ENCODE assay signal across 24 cellular contexts in the genomic region with DNA sequence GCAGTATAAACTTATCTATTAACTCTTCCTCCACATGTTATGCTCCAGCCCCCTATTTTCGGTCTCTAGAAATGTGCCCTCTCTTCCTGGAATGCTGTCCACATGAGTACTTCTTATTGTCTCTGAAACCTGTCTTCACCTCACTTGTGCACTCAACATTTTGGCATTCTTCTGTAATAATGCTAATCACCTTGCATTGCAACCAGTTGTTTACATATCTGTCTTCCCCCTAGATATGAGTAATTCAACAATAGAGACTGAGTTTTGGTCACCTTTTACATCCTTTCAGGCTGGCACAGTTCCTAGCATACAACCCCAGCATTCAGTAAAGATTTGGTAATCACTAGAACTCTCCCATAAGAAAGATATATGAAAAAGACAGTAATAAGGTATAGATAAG. TPM values are rescaled to one million over a fixed set of nuclear protein-coding genes. Genes with fewer than 3 reads are reported as not detected.
A peak's percentile ranks its signal among the peaks of the same experiment; 100 is the strongest.
DNase-seq lines count a peak whose midpoint lies in the region; ATAC-seq, FAIRE-seq and TF ChIP-seq lines count a peak whose summit lies in the region.
"Had no signal": no experiment of that assay in that cellular context is flagged by ENCODE, and none has a peak within 500 bp of the region (broad histone marks: within the 10 kb centered on the region; RNA-seq: fewer than 3 reads in every experiment).

No MANE protein-coding gene starts in this region.

- CTCF ChIA-PET in MCF 10A (lab: Yijun Ruan, JAX), result interaction anchor here (0.6 to 1.3 kb wide), 3 partner anchors 11 to 191 kb away, joined by 3 to 4 read pairs (median 3); no protein-coding TSS in a partner anchor

- H3K9me3 Mint-ChIP-seq in MCF 10A (ENCODE audit: unreplicated experiment), result no peaks in the 10 kb centered on the region
- H3K9me3 Mint-ChIP-seq: CD4-positive, alpha-beta memory T cell; GM23338 had no signal

- no peaks in the 10 kb centered on the region for H3K36me3 ChIP-seq in breast epithelium
- no peaks in the 10 kb centered on the region for H3K36me3 ChIP-seq in bronchial epithelial cell (ENCODE audit: control insufficient read depth, insufficient read depth, low read length)
- H3K36me3 ChIP-seq: BLaER1 treated with 17β-estradiol and CSF1 and Interleukin-3, amounts not matched to agents 10 nM and 100 nM had no signal

- H3K4me3 ChIP-seq in breast epithelium, result no peak overlapping the region
- H3K4me3 ChIP-seq in bronchial epithelial cell (ENCODE audit: low read depth, low read length), result no peak overlapping the region
- no peak overlapping the region for H3K4me3 ChIP-seq in right cardiac atrium (ENCODE audit: low read length)
- H3K4me3 ChIP-seq: BLaER1 treated with 17β-estradiol and CSF1 and Interleukin-3, amounts not matched to agents 10 nM and 100 nM; GM23338 had no signal

- ATAC-seq in right cardiac atrium (no peak), GM18873 (IDR thresholded peaks at IDR 0.05; ENCODE audit: low FRiP score, unreplicated experiment) (no peak)
- ATAC-seq: GM23338, HCT116 had no signal

- intact Hi-C loops in MCF 10A (cut with micrococcal nuclease) (no loop called here), breast epithelium (cut with DNase I; ENCODE audit: low total_unique reads) (loop anchor here (10.0 kb wide), 1 partner anchor 669 kb away; no protein-coding TSS in a partner anchor), right cardiac atrium (cut with DNase I) (no loop called here)

- H3K27me3 ChIP-seq in breast epithelium (no peaks in the 10 kb centered on the region), bronchial epithelial cell (ENCODE audit: control insufficient read depth, insufficient read depth, low read length) (no peaks in the 10 kb centered on the region), right cardiac atrium (ENCODE audit: control insufficient read depth, insufficient read depth) (no peaks in the 10 kb centered on the region)
- H3K27me3 ChIP-seq: BLaER1 treated with 17β-estradiol and CSF1 and Interleukin-3, amounts not matched to agents 10 nM and 100 nM had no signal

- H3K27me3 Mint-ChIP-seq in MCF 10A (ENCODE audit: insufficient read depth, unreplicated experiment), result no peaks in the 10 kb centered on the region
- H3K27me3 Mint-ChIP-seq: IgD-negative memory B cell had no signal

- H3K9me3 ChIP-seq in breast epithelium (no peaks in the 10 kb centered on the region), right cardiac atrium (ENCODE audit: control insufficient read depth, low read length) (no peaks in the 10 kb centered on the region)
- H3K9me3 ChIP-seq: BLaER1 treated with 17β-estradiol and CSF1 and Interleukin-3, amounts not matched to agents 10 nM and 100 nM had no signal

- H3K4me3 Mint-ChIP-seq in MCF 10A (ENCODE audit: unreplicated experiment), result no peak overlapping the region
- H3K4me3 Mint-ChIP-seq: CD4-positive, alpha-beta memory T cell; GM23338; IgD-negative memory B cell had no signal

- H3K27ac Mint-ChIP-seq in MCF 10A (ENCODE audit: low read depth, unreplicated experiment), result no peak overlapping the region
- H3K27ac Mint-ChIP-seq: CD4-positive, alpha-beta memory T cell; GM23338; IgD-negative memory B cell had no signal

- peaks cover 6% of the 10 kb centered on the region for H3K4me1 Mint-ChIP-seq in MCF 10A (ENCODE audit: insufficient read depth, unreplicated experiment)
- H3K4me1 Mint-ChIP-seq: CD4-positive, alpha-beta memory T cell had no signal

- no peak for TF ChIP-seq POLR2A in breast epithelium (IDR thresholded peaks at IDR 0.05)

- H3K27ac ChIP-seq in breast epithelium (no peak overlapping the region), right cardiac atrium (ENCODE audit: low read length) (no peak overlapping the region), substantia nigra (ENCODE audit: low read depth, low read length, poor library complexity, severe bottlenecking) (no peak overlapping the region)
- H3K27ac ChIP-seq: 22Rv1; BLaER1 treated with 17β-estradiol and CSF1 and Interleukin-3, amounts not matched to agents 10 nM and 100 nM had no signal

- POLR2A ChIA-PET in MCF 10A (lab: Yijun Ruan, JAX), result no interaction called here

- DNase-seq in MCF 10A (ENCODE audit: unreplicated experiment) (peak; percentile 50), breast epithelium (ENCODE audit: low spot score in 2 of 2) (no peak), bronchial epithelial cell (ENCODE audit: low read depth) (peak; percentile 86), lung microvascular endothelial cell (ENCODE audit: low read depth in 2 of 2) (peak; percentile 26 to 32), right cardiac atrium (no peak), substantia nigra (lab: John Stamatoyannopoulos, UW) (no peak), NCI-H748 (lab: John Stamatoyannopoulos, UW; ENCODE audit: unreplicated experiment) (no peak)
- DNase-seq: CD4-positive, alpha-beta memory T cell; DND-41; Karpas-422; NCI-H1092; NCI-H1436 treated with DMSO at 0.1 percent for 48 hours; NCI-H2029; NCI-H226; NCI-H510A treated with DMSO at 0.1 percent for 48 hours; NCI-H82; Right ventricle myocardium superior had no signal

- H3K36me3 Mint-ChIP-seq in MCF 10A (ENCODE audit: insufficient read depth, unreplicated experiment), result no peaks in the 10 kb centered on the region
- H3K36me3 Mint-ChIP-seq: CD4-positive, alpha-beta memory T cell had no signal

- WGBS in right cardiac atrium, result 82% methylated on average over 1 of the region's 1 CpG

- TF ChIP-seq CTCF in MCF 10A (IDR thresholded peaks at IDR 0.05; ENCODE audit: unreplicated experiment), result no peak
- no peak for TF ChIP-seq CTCF in breast epithelium (IDR thresholded peaks at IDR 0.05)
- no peak for TF ChIP-seq CTCF in bronchial epithelial cell (IDR thresholded peaks at IDR 0.05; ENCODE audit: insufficient read depth, low read length, severe bottlenecking)

- no peaks in the 10 kb centered on the region for H3K4me1 ChIP-seq in breast epithelium
- peaks cover 2% of the 10 kb centered on the region for H3K4me1 ChIP-seq in right cardiac atrium (ENCODE audit: control insufficient read depth, insufficient read depth, low read length)

- BruUV-seq in MCF 10A (replicated peaks; lab: Mats Ljungman, UMichigan), result no TSS peak

- no peak for FAIRE-seq in bronchial epithelial cell (lab: Jason Lieb, UNC)
- FAIRE-seq: GM12891 had no signal

RNA-seq across cellular contexts. Expression of a gene that starts 17.2 kb away (rescaled TPM):
- total RNA-seq in MCF 10A (2022) (10.4 and 19.4 TPM in 2 replicates), breast epithelium (100 to 1,000 TPM in 1 of 3 donors, 10 to 100 TPM in 2; 38.7 to 430 (median 42.0) TPM), bronchial epithelial cell (7.0 and 8.2 TPM in 2 replicates), lung microvascular endothelial cell (5.2 and 14.4 TPM in 2 replicates), right cardiac atrium (100 to 1,000 TPM; 123 to 187 (median 152) TPM)
- 20.3 TPM for polyA plus RNA-seq in right cardiac atrium
- total RNA-seq: CD4-positive, alpha-beta memory T cell had no signal

Comparison
In these comparisons a context has a peak if more than half of its experiments do, and no peak if none do; other contexts are left out.
1. DNase-seq: peak in MCF 10A (single experiment), bronchial epithelial cell (single experiment) and lung microvascular endothelial cell (2 of 2); none in breast epithelium (0 of 2), right cardiac atrium (0 of 3), substantia nigra (0 of 49) and NCI-H748 (single experiment).